ENCODE assay signal across 25 cellular contexts in the genomic region with DNA sequence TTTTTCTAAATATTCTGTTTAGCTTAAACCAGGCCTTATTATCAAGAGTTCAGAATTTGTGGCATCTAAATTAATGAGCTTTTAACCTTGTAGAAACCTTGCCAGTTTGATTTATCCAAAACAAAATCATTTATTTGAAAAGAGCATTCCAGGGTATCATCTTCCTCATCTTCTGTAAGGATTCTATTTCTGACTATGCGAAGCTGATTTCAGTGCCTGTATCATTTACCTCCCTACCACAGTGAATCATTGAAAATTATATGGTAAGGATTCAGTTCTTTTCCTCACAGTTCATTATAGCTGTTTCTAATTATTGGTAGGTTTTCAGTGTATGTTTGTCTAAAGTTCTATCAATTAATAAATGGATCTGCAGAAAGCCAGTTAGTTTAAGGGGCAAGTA.
"Had no signal": no experiment of that assay in that cellular context is flagged by ENCODE, and none has a peak within 500 bp of the region (broad histone marks: within the 10 kb centered on the region; RNA-seq: fewer than 3 reads in every experiment).

No MANE protein-coding gene starts in this region.

- H3K9ac ChIP-seq: parathyroid adenoma had no signal

- H3K79me2 ChIP-seq: parathyroid adenoma had no signal

- H3K9me3 ChIP-seq: gastroesophageal sphincter, psoas muscle, testis, uterus had no signal

- H3K27me3 ChIP-seq: gastroesophageal sphincter, testis, uterus had no signal

- H2AFZ ChIP-seq: parathyroid adenoma had no signal

- H3K4me3 ChIP-seq: gastroesophageal sphincter, psoas muscle, testis, uterus had no signal

- H3K36me3 ChIP-seq: uterus had no signal

- ATAC-seq: activated CD4-positive, alpha-beta T cell treated with anti-CD3 and anti-CD28 coated beads for 36 hours; activated CD8-positive, alpha-beta memory T cell treated with anti-CD3 and anti-CD28 coated beads, Interleukin-2, amount 10 ng/mL, durations not matched to agents 7 days and 5 days; activated CD8-positive, alpha-beta T cell treated with anti-CD3 and anti-CD28 coated beads, Interleukin-2, amount 10 ng/mL, durations not matched to agents 7 days and 5 days; gastroesophageal sphincter; left cardiac atrium; psoas muscle; stimulated activated naive CD8-positive, alpha-beta T cell treated with anti-CD3 and anti-CD28 coated beads, Interleukin-15, Interleukin-2, amounts not matched to agents 100 U/mL and 50 U/mL, for 24 hours had no signal

- H3K27ac ChIP-seq: epithelial cell of prostate, gastroesophageal sphincter, parathyroid adenoma, psoas muscle, uterus had no signal

- H3K4me1 ChIP-seq: gastroesophageal sphincter, parathyroid adenoma, psoas muscle, uterus had no signal

- DNase-seq: activated CD4-positive, alpha-beta T cell treated with anti-CD3 and anti-CD28 coated beads for 36 hours; activated CD4-positive, CD25-positive, alpha-beta regulatory T cell; activated CD8-positive, alpha-beta memory T cell treated with anti-CD3 and anti-CD28 coated beads, Interleukin-2, amount 10 ng/mL, durations not matched to agents 7 days and 5 days; activated CD8-positive, alpha-beta T cell treated with anti-CD3 and anti-CD28 coated beads, Interleukin-2, amount 10 ng/mL, durations not matched to agents 7 days and 5 days; activated effector memory CD4-positive, alpha-beta T cell treated with Interleukin-2 at 50 U/mL for 16 hours; activated naive CD4-positive, alpha-beta T cell treated with Interleukin-2 at 50 U/mL for 16 hours; activated T-cell treated with anti-CD3 and anti-CD28 coated beads for 4 hours; aorta; central memory CD4-positive, alpha-beta T cell; dermis blood vessel endothelial cell; effector CD8-positive, alpha-beta T cell; hippocampal formation; left cardiac atrium; mammary epithelial cell; naive B cell; nucleus accumbens; psoas muscle; stimulated activated CD4-positive, alpha-beta T cell treated with anti-CD3 and anti-CD28 coated beads, Interleukin-4, amount 100 ng/mL, for 1 hour; stimulated activated naive CD8-positive, alpha-beta T cell treated with anti-CD3 and anti-CD28 coated beads, Interleukin-15, Interleukin-2, amounts not matched to agents 100 U/mL and 50 U/mL, for 24 hours; T-helper 1 cell; testis; uterus had no signal
